18 cellular contexts compared by ENCODE assay signal in the genomic region with DNA sequence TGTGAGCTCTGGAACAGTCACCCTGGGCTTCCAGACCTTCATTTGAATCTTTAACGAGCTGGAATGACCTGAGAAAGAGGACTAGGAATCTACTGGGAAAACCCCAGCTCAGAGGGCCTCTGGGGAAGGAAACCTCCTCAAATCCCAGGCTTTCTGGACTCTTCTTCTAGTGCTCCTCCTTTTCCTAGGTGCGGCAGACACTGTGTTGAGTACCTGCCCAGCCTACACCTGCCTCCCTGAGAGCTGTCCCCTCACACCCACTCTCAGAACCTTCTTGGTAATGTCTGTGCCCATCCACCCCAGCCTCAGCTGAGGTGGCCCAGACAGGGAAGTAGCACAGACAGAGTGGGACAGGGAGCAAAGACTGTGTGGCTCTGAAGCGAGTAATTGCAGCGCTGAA. TPM values are rescaled to one million over a fixed set of nuclear protein-coding genes. Genes with fewer than 3 reads are reported as not detected.
DNase-seq lines count a peak whose midpoint lies in the region; ATAC-seq and TF ChIP-seq lines count a peak whose summit lies in the region.
"Had no signal": no experiment of that assay in that cellular context is flagged by ENCODE, and none has a peak within 500 bp of the region (broad histone marks: within the 10 kb centered on the region; RNA-seq: fewer than 3 reads in every experiment).

No MANE protein-coding gene starts in this region.

- TF ChIP-seq CTCF in CD14-positive monocyte (IDR thresholded peaks at IDR 0.05) = peak; percentile 1
- TF ChIP-seq CTCF in HCT116 (IDR thresholded peaks at IDR 0.05 in 2 of 3, conservative IDR thresholded peaks at IDR 0.05 in 1 of 3; ENCODE audit: borderline replicate concordance in 1 of 3, insufficient read depth in 1 of 3, low read depth in 2 of 3, low read length in 2 of 3) = no peak
- no peak for TF ChIP-seq CTCF in CD4-positive, alpha-beta T cell (IDR thresholded peaks at IDR 0.05)

- H3K4me1 Mint-ChIP-seq in CD14-positive monocyte (peaks cover 10% of the 10 kb centered on the region), T-helper 17 cell (peaks cover 18% of the 10 kb centered on the region)
- H3K4me1 Mint-ChIP-seq in CD4-positive, alpha-beta T cell (ENCODE audit: low read depth) = peaks cover 8% of the 10 kb centered on the region

- no peaks in the 10 kb centered on the region for H3K27me3 ChIP-seq in HCT116 (ENCODE audit: insufficient read depth, low read length)
- H3K27me3 ChIP-seq in CD4-positive, alpha-beta T cell (ENCODE audit: control insufficient read depth, insufficient read depth, low read length) = peaks cover 13% of the 10 kb centered on the region

- H3K36me3 Mint-ChIP-seq in CD14-positive monocyte = peaks cover 0 to 15% of the 10 kb centered on the region in 2 donors
- peaks cover 2% of the 10 kb centered on the region for H3K36me3 Mint-ChIP-seq in T-helper 17 cell (ENCODE audit: low read depth)
- no peaks in the 10 kb centered on the region for H3K36me3 Mint-ChIP-seq in CD4-positive, alpha-beta T cell (ENCODE audit: low read depth)
- H3K36me3 Mint-ChIP-seq: CD8-positive, alpha-beta memory T cell; IgD-negative memory B cell had no signal

- DNase-seq in CD14-positive monocyte (ENCODE audit: low spot score) = no peak
- DNase-seq in HCT116 (ENCODE audit: low read depth, low spot score) = no peak
- no peak for DNase-seq in T-helper 17 cell
- DNase-seq in mesenteric fat pad (ENCODE audit: low spot score) = no peak
- no peak for DNase-seq in DMS153 treated with DMSO at 0.1 percent for 48 hours (lab: John Stamatoyannopoulos, UW; ENCODE audit: unreplicated experiment)
- no peak for DNase-seq in CD4-positive, alpha-beta T cell
- DNase-seq: ACHN; BE2C; CD8-positive, alpha-beta memory T cell; COR-L47; DMS 273 treated with DMSO at 0.1 percent for 48 hours; GOT3; H7; Karpas-422; KBM-7 had no signal

- CTCF ChIA-PET in HCT116 (lab: Charles Lee) = interaction anchor here (1.1 to 1.3 kb wide), 2 partner anchors 11 to 550 kb away, joined by 3 read pairs; partner anchors contain the start of gene POLR3B
- CTCF ChIA-PET in CD4-positive, alpha-beta T cell (lab: Charles Lee) = interaction anchor here (1.0 kb wide), 1 partner anchor 58 kb away, joined by 3 read pairs; no protein-coding TSS in a partner anchor

- no peak for TF ChIP-seq RAD21 in HCT116 (IDR thresholded peaks at IDR 0.05; ENCODE audit: low read depth)

- H3K4me1 ChIP-seq in HCT116 (ENCODE audit: control insufficient read depth in 1 of 2, insufficient read depth in 2 of 2, low read length in 2 of 2) = peaks cover 0 to 9% of the 10 kb centered on the region in 2 experiments; a peak in 2 of 4 replicates
- H3K4me1 ChIP-seq: BE2C had no signal

- no peak overlapping the region for H3K4me2 ChIP-seq in HCT116 (ENCODE audit: low read length)

- BruUV-seq in HCT116 (replicated peaks; lab: Mats Ljungman, UMichigan) = no TSS peak

- intact Hi-C loops in CD14-positive monocyte (cut with micrococcal nuclease) = no loop called here
- intact Hi-C loops in HCT116 (cut with micrococcal nuclease) = no loop called here
- intact Hi-C loops in CD4-positive, alpha-beta T cell (cut with DNase I, micrococcal nuclease) = no loop called here

- ATAC-seq in HCT116 = no peak
- ATAC-seq in T-helper 17 cell = no peak
- no peak for ATAC-seq in CD4-positive, alpha-beta T cell (ENCODE audit: poor library complexity)
- ATAC-seq in HG02610 (IDR thresholded peaks at IDR 0.05; ENCODE audit: unreplicated experiment) = no peak

- H3K9me3 Mint-ChIP-seq in CD14-positive monocyte = peaks cover 6 to 39% (median 32%) of the 10 kb centered on the region in 7 donors
- no peaks in the 10 kb centered on the region for H3K9me3 Mint-ChIP-seq in CD4-positive, alpha-beta T cell
- H3K9me3 Mint-ChIP-seq: CD8-positive, alpha-beta memory T cell had no signal

- no peak overlapping the region for H3K27ac ChIP-seq in HCT116 (ENCODE audit: low read depth, low read length)
- no peak overlapping the region for H3K27ac ChIP-seq in CD4-positive, alpha-beta T cell (ENCODE audit: low read depth, low read length)
- H3K27ac ChIP-seq: HL-60 had no signal

- no peaks in the 10 kb centered on the region for H3K79me2 ChIP-seq in HCT116 (ENCODE audit: insufficient read depth, low read length)

- no peaks in the 10 kb centered on the region for H3K36me3 ChIP-seq in HCT116 (ENCODE audit: control insufficient read depth in 1 of 2, insufficient read depth in 2 of 2, low read length in 2 of 2)
- H3K36me3 ChIP-seq: BE2C had no signal

- RAD21 ChIA-PET in HCT116 (lab: Charles Lee; ENCODE audit: low non-redundant PET in 1 of 2, low total read pairs in 2 of 2, uncharacterized antibody in 2 of 2, unreplicated experiment in 2 of 2) = no interaction called here

- H3K4me3 Mint-ChIP-seq in CD14-positive monocyte (peak overlapping the region in 1 of 2 donors; percentile 87), T-helper 17 cell (no peak overlapping the region)
- no peak overlapping the region for H3K4me3 Mint-ChIP-seq in CD4-positive, alpha-beta T cell
- H3K4me3 Mint-ChIP-seq: CD8-positive, alpha-beta memory T cell had no signal

- H3K9me3 ChIP-seq in HCT116 (ENCODE audit: control insufficient read depth in 1 of 2, insufficient read depth in 1 of 2, low read depth in 1 of 2, low read length in 2 of 2) = no peaks in the 10 kb centered on the region
- H3K9me3 ChIP-seq in T-helper 17 cell (ENCODE audit: control insufficient read depth, low read length, poor library complexity, severe bottlenecking) = no peaks in the 10 kb centered on the region
- no peaks in the 10 kb centered on the region for H3K9me3 ChIP-seq in CD4-positive, alpha-beta T cell (ENCODE audit: control insufficient read depth, low read length)
- H3K9me3 ChIP-seq: BE2C had no signal

- H3K27me3 Mint-ChIP-seq in CD14-positive monocyte (ENCODE audit: low read depth in 3 of 3) (peaks cover 89 to 98% (median 95%) of the 10 kb centered on the region in 3 donors), T-helper 17 cell (peaks cover 26% of the 10 kb centered on the region)
- H3K27me3 Mint-ChIP-seq in CD4-positive, alpha-beta T cell = peaks cover 19% of the 10 kb centered on the region

- POLR2A ChIA-PET in HCT116 (lab: Charles Lee) = no interaction called here
- POLR2A ChIA-PET in CD4-positive, alpha-beta T cell (lab: Charles Lee) = interaction anchor here (1.1 kb wide), 1 partner anchor 14 kb away, joined by 3 read pairs; no protein-coding TSS in a partner anchor

- H3K9me2 ChIP-seq in HCT116 (ENCODE audit: insufficient read depth) = no peaks in the 10 kb centered on the region

- H3K9ac ChIP-seq in HCT116 (ENCODE audit: low read length) = no peak overlapping the region

- H2AFZ ChIP-seq in HCT116 (ENCODE audit: low read depth, low read length, poor library complexity, severe bottlenecking) = peak overlapping the region; percentile 4

- no peaks in the 10 kb centered on the region for H4K20me1 ChIP-seq in HCT116 (ENCODE audit: insufficient read depth)

- no peak for TF ChIP-seq POLR2A in HCT116 (IDR thresholded peaks at IDR 0.05; ENCODE audit: borderline replicate concordance, extremely low read depth, insufficient read depth, insufficient read length)

- no peak overlapping the region for H3K4me3 ChIP-seq in HCT116 (replicated peaks in 1 of 2; ENCODE audit: low read depth in 1 of 2, low read length in 2 of 2)

- H3K27ac Mint-ChIP-seq in CD14-positive monocyte (no peak overlapping the region), T-helper 17 cell (peak overlapping the region; percentile 9)
- no peak overlapping the region for H3K27ac Mint-ChIP-seq in CD4-positive, alpha-beta T cell

TF ChIP-seq in HCT116, 20 proteins besides CTCF, POLR2A, EP300 and RAD21:
- TF ChIP-seq ZFX (IDR thresholded peaks at IDR 0.05) = no peak
- no peak for TF ChIP-seq SP1 (IDR thresholded peaks at IDR 0.05; ENCODE audit: low read depth)
- TF ChIP-seq ZNF274 (IDR thresholded peaks at IDR 0.05; ENCODE audit: low read depth, low read length) = no peak
- TF ChIP-seq, protein P1, sequence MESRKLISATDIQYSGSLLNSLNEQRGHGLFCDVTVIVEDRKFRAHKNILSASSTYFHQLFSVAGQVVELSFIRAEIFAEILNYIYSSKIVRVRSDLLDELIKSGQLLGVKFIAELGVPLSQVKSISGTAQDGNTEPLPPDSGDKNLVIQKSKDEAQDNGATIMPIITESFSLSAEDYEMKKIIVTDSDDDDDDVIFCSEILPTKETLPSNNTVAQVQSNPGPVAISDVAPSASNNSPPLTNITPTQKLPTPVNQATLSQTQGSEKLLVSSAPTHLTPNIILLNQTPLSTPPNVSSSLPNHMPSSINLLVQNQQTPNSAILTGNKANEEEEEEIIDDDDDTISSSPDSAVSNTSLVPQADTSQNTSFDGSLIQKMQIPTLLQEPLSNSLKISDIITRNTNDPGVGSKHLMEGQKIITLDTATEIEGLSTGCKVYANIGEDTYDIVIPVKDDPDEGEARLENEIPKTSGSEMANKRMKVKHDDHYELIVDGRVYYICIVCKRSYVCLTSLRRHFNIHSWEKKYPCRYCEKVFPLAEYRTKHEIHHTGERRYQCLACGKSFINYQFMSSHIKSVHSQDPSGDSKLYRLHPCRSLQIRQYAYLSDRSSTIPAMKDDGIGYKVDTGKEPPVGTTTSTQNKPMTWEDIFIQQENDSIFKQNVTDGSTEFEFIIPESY (IDR thresholded peaks at IDR 0.05; ENCODE audit: extremely low read depth, insufficient replicate concordance, low read length) = no peak
- TF ChIP-seq CEBPB (IDR thresholded peaks at IDR 0.05; ENCODE audit: low read depth) = no peak
- TF ChIP-seq JUND (IDR thresholded peaks at IDR 0.05) = no peak
- TF ChIP-seq CBX3 (IDR thresholded peaks at IDR 0.05; ENCODE audit: low read depth) = no peak
- TF ChIP-seq FOSL1 (IDR thresholded peaks at IDR 0.05; ENCODE audit: low read depth) = no peak

RNA-seq across cellular contexts. Expression of gene TMEM263, which starts 47.9 kb away (rescaled TPM):
- polyA plus RNA-seq in CD14-positive monocyte = 1 to 10 TPM; 1.7 to 2.0 TPM
- total RNA-seq in HCT116 (2021; ENCODE audit: unreplicated experiment) (31.3 TPM), T-helper 17 cell (10 to 100 TPM; 34.4 to 35.1 TPM), mesenteric fat pad (46.2 TPM)
- 20.9 and 22.1 TPM in 2 replicates for polyA plus RNA-seq in HCT116 (2012)
- 10 to 100 TPM; 33.2 to 33.4 TPM for total RNA-seq in CD4-positive, alpha-beta T cell
